17 cellular contexts compared by ENCODE assay signal in the genomic region with DNA sequence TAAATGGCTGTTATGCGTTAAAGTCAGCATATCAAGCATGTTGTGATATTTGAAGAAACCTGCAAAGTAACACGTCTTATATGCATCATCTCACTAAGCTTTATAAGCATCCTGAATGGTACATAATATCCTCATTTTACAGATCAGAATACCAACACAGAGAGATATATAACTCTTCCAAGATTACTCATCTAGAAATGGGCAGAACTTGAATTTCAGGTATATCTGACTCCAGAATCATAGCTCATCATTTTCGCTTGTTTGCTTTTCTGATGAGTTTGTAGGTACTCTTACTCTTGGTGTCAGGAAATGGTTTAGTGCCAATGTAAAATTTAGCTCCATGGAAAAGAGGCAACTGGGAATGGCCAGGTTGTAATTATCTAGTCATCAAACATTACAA.
"Had no signal": no experiment of that assay in that cellular context is flagged by ENCODE, and none has a peak within 500 bp of the region (broad histone marks: within the 10 kb centered on the region; RNA-seq: fewer than 3 reads in every experiment).

No MANE protein-coding gene starts in this region.

- H3K4me3 Mint-ChIP-seq: mesothelial cell of epicardium; naive B cell; natural killer cell treated with Interleukin-12 subunit alpha and Interleukin-12 subunit beta and Interleukin-15 and Interleukin-18, amount 100 ng/mL, for 72 hours; stimulated activated memory B cell treated with anti-CD40 and anti-IgM and Interleukin-4, amounts not matched to agents 10 μg/mL and 1 μg/mL and 100 μg/mL, for 72 hours; stimulated activated naive CD8-positive, alpha-beta T cell treated with anti-CD3 and anti-CD28 coated beads, Interleukin-15, amount 100 ng/mL, for 72 hours had no signal

- ATAC-seq: natural killer cell treated with Interleukin-12 subunit alpha and Interleukin-12 subunit beta and Interleukin-15 and Interleukin-18, amount 100 ng/mL, for 72 hours; stimulated activated memory B cell treated with anti-CD40 and anti-IgM and Interleukin-4, amounts not matched to agents 10 μg/mL and 1 μg/mL and 100 μg/mL, for 72 hours; stimulated activated naive CD8-positive, alpha-beta T cell treated with anti-CD3 and anti-CD28 coated beads, Interleukin-15, amount 100 ng/mL, for 72 hours had no signal

- DNase-seq: islet precursor cell; left ventricle myocardium inferior; mesendoderm; naive B cell; right lobe of liver; stimulated activated CD4-positive, alpha-beta T cell treated with anti-CD3 and anti-CD28 coated beads, Interleukin-1b, Interleukin-23, amount 100 ng/mL, for 48 hours; stimulated activated CD4-positive, alpha-beta T cell treated with anti-CD3 and anti-CD28 coated beads, Interleukin-2, amount 100 ng/mL, for 48 hours; stimulated activated CD4-positive, alpha-beta T cell treated with anti-CD3 and anti-CD28 coated beads, Interleukin-4, amount 100 ng/mL, for 4 hours; stimulated activated CD8-positive, alpha-beta memory T cell treated with anti-CD3 and anti-CD28 coated beads, Interleukin-4, amount 100 ng/mL, for 48 hours; stimulated activated naive CD4-positive, alpha-beta T cell treated with Interleukin-2 at 50 U/mL for 16 hours; stimulated activated naive CD8-positive, alpha-beta T cell treated with anti-CD3 and anti-CD28 coated beads, Interleukin-15, amount 100 ng/mL, for 72 hours; substantia nigra; upper lobe of left lung had no signal

- H3K4me1 Mint-ChIP-seq: naive B cell; stimulated activated memory B cell treated with anti-CD40 and anti-IgM and Interleukin-4, amounts not matched to agents 10 μg/mL and 1 μg/mL and 100 μg/mL, for 72 hours; stimulated activated naive CD8-positive, alpha-beta T cell treated with anti-CD3 and anti-CD28 coated beads, Interleukin-15, amount 100 ng/mL, for 72 hours had no signal

- H3K36me3 Mint-ChIP-seq: mesothelial cell of epicardium; naive B cell; stimulated activated memory B cell treated with anti-CD40 and anti-IgM and Interleukin-4, amounts not matched to agents 10 μg/mL and 1 μg/mL and 100 μg/mL, for 72 hours had no signal

- H3K27ac Mint-ChIP-seq: mesothelial cell of epicardium; naive B cell; natural killer cell treated with Interleukin-12 subunit alpha and Interleukin-12 subunit beta and Interleukin-15 and Interleukin-18, amount 100 ng/mL, for 72 hours; progenitor cell of endocrine pancreas; stimulated activated memory B cell treated with anti-CD40 and anti-IgM and Interleukin-4, amounts not matched to agents 10 μg/mL and 1 μg/mL and 100 μg/mL, for 72 hours had no signal

- H3K27me3 Mint-ChIP-seq: stimulated activated naive CD8-positive, alpha-beta T cell treated with anti-CD3 and anti-CD28 coated beads, Interleukin-15, amount 100 ng/mL, for 72 hours had no signal
